Comparison of ENCODE assay signal across 8 cellular contexts in the genomic region with DNA sequence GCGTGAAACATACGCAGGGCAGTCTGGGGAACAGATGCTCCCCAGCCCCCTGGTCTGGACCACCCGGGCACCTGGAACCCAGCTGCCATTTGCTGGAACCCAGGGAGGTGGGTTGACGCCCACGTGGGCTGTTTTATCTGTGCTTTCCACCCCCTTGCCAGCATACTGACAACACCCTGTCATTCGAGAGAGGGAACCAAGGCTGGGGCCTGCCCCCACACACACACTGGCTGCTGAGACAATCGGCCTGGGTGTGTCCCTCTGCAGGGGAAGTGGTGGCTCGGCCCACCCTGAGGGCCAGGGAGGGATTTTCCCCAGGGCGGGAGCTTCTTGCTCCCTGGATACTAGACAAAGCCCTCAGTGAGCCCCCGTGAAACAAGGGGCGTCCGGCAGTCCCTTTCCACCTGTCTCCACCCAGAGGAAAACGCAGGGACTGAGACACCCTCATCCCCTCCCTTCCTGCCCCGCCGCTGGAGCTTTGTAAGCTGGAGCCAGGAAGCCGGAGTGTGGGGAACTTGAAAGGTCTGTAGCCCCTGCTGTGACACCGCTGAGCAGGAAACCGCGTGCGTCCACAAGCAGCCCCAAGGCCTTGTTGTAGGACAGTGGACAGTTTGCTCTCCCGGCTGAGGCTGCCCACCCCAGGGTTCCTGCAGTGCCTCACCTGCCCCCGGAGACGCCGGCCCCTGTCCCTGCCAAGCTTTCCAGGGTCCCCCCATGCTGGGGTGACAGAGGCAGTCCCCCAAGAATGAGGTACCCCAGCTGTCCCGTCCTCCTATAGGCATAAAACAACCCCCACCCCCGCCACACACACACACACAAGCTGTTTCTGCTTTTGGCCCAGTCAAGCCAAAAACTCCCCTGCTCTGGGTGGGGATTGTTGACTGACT. TPM values are rescaled to one million over a fixed set of nuclear protein-coding genes. Genes with fewer than 3 reads are reported as not detected.
DNase-seq lines count a peak whose midpoint lies in the region; ATAC-seq, FAIRE-seq and TF ChIP-seq lines count a peak whose summit lies in the region.

No MANE protein-coding gene starts in this region.

- FAIRE-seq in GM12891 (lab: Jason Lieb, UNC) = peak; percentile 58

- H3K27ac Mint-ChIP-seq in WTC11 = no peak overlapping the region
- H3K27ac Mint-ChIP-seq in nephron = peak overlapping the region in 2 of 3 experiments; percentile 53 to 73

- H3K36me3 Mint-ChIP-seq in WTC11 = no peaks in the 10 kb centered on the region
- no peaks in the 10 kb centered on the region for H3K36me3 Mint-ChIP-seq in nephron (ENCODE audit: low read depth)

- no peak for TF ChIP-seq POLR2A in GM12891 (IDR thresholded peaks at IDR 0.05; ENCODE audit: low read depth, low read length)

- H3K4me1 Mint-ChIP-seq in WTC11 (peaks cover 19% of the 10 kb centered on the region), nephron (peaks cover 12% of the 10 kb centered on the region)

- DNase-seq in GM12891 (ENCODE audit: insufficient read length, low spot score) (peak; percentile 66), WTC11 (ENCODE audit: low spot score) (peak; percentile 52), ecto neural progenitor cell (ENCODE audit: low spot score) (peak; percentile 65), kidney tubule cell (ENCODE audit: low spot score) (no peak), SW 1271 (lab: John Stamatoyannopoulos, UW) (no peak)

- H3K27me3 Mint-ChIP-seq in WTC11 (ENCODE audit: low read depth) (no peaks in the 10 kb centered on the region), nephron (ENCODE audit: low read depth) (peaks cover 4% of the 10 kb centered on the region)

- no peaks in the 10 kb centered on the region for H3K9me3 Mint-ChIP-seq in WTC11
- H3K9me3 Mint-ChIP-seq in nephron = no peaks in the 10 kb centered on the region

- POLR2A ChIA-PET in WTC11 (lab: Charles Lee) = interaction anchor here (1.4 kb wide), 1 partner anchor 13 kb away, joined by 5 read pairs; the partner anchor contains the start of gene KLF11

- CTCF ChIA-PET in WTC11 (lab: Charles Lee) = interaction anchor here (0.6 to 4.4 kb wide), 16 partner anchors 9 to 379 kb away, joined by 3 to 35 read pairs (median 5); partner anchors contain the start of gene TAF1B

- H3K4me3 Mint-ChIP-seq in WTC11 (no peak overlapping the region), nephron (no peak overlapping the region)

- ATAC-seq in HG02943 (IDR thresholded peaks at IDR 0.05; ENCODE audit: low read depth, unreplicated experiment) (peak; percentile 53), WTC11 (peak; percentile 69), HG02885 (IDR thresholded peaks at IDR 0.05; ENCODE audit: poor library complexity, unreplicated experiment) (no peak)

- TF ChIP-seq CTCF in WTC11 (IDR thresholded peaks at IDR 0.05) (no peak), nephron (IDR thresholded peaks at IDR 0.05; ENCODE audit: unreplicated experiment in 3 of 3) (no peak)

TF ChIP-seq in GM12891, 5 proteins besides CTCF, POLR2A, EP300 and RAD21:
- TF ChIP-seq SPI1 (IDR thresholded peaks at IDR 0.05; ENCODE audit: low read depth, low read length) = peak; percentile 62; the same call in 1 of the 2 replicates
- TF ChIP-seq POU2F2 (IDR thresholded peaks at IDR 0.05; ENCODE audit: low read depth, low read length) = no peak

TF ChIP-seq in WTC11, 78 proteins besides CTCF, POLR2A, EP300 and RAD21 (continues in another document):
- TF ChIP-seq, protein P1, sequence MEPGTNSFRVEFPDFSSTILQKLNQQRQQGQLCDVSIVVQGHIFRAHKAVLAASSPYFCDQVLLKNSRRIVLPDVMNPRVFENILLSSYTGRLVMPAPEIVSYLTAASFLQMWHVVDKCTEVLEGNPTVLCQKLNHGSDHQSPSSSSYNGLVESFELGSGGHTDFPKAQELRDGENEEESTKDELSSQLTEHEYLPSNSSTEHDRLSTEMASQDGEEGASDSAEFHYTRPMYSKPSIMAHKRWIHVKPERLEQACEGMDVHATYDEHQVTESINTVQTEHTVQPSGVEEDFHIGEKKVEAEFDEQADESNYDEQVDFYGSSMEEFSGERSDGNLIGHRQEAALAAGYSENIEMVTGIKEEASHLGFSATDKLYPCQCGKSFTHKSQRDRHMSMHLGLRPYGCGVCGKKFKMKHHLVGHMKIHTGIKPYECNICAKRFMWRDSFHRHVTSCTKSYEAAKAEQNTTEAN (CRISPR knock-in tag; IDR thresholded peaks at IDR 0.05) = no peak
- TF ChIP-seq ESRRA (CRISPR knock-in tag; IDR thresholded peaks at IDR 0.05; ENCODE audit: borderline replicate concordance) = no peak
- TF ChIP-seq, protein P2, sequence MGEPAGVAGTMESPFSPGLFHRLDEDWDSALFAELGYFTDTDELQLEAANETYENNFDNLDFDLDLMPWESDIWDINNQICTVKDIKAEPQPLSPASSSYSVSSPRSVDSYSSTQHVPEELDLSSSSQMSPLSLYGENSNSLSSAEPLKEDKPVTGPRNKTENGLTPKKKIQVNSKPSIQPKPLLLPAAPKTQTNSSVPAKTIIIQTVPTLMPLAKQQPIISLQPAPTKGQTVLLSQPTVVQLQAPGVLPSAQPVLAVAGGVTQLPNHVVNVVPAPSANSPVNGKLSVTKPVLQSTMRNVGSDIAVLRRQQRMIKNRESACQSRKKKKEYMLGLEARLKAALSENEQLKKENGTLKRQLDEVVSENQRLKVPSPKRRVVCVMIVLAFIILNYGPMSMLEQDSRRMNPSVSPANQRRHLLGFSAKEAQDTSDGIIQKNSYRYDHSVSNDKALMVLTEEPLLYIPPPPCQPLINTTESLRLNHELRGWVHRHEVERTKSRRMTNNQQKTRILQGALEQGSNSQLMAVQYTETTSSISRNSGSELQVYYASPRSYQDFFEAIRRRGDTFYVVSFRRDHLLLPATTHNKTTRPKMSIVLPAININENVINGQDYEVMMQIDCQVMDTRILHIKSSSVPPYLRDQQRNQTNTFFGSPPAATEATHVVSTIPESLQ (CRISPR knock-in tag; IDR thresholded peaks at IDR 0.05) = no peak
- no peak for TF ChIP-seq CREM (CRISPR knock-in tag; IDR thresholded peaks at IDR 0.05)
- TF ChIP-seq, protein P3, sequence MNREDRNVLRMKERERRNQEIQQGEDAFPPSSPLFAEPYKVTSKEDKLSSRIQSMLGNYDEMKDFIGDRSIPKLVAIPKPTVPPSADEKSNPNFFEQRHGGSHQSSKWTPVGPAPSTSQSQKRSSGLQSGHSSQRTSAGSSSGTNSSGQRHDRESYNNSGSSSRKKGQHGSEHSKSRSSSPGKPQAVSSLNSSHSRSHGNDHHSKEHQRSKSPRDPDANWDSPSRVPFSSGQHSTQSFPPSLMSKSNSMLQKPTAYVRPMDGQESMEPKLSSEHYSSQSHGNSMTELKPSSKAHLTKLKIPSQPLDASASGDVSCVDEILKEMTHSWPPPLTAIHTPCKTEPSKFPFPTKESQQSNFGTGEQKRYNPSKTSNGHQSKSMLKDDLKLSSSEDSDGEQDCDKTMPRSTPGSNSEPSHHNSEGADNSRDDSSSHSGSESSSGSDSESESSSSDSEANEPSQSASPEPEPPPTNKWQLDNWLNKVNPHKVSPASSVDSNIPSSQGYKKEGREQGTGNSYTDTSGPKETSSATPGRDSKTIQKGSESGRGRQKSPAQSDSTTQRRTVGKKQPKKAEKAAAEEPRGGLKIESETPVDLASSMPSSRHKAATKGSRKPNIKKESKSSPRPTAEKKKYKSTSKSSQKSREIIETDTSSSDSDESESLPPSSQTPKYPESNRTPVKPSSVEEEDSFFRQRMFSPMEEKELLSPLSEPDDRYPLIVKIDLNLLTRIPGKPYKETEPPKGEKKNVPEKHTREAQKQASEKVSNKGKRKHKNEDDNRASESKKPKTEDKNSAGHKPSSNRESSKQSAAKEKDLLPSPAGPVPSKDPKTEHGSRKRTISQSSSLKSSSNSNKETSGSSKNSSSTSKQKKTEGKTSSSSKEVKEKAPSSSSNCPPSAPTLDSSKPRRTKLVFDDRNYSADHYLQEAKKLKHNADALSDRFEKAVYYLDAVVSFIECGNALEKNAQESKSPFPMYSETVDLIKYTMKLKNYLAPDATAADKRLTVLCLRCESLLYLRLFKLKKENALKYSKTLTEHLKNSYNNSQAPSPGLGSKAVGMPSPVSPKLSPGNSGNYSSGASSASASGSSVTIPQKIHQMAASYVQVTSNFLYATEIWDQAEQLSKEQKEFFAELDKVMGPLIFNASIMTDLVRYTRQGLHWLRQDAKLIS (CRISPR knock-in tag; IDR thresholded peaks at IDR 0.05; ENCODE audit: borderline replicate concordance) = no peak
- TF ChIP-seq ZNF423 (CRISPR knock-in tag; IDR thresholded peaks at IDR 0.05) = peak; percentile 88
- TF ChIP-seq ELF4 (CRISPR knock-in tag; IDR thresholded peaks at IDR 0.05; ENCODE audit: low read depth) = no peak
- no peak for TF ChIP-seq GTF2I (CRISPR knock-in tag; conservative IDR thresholded peaks at IDR 0.05)
- TF ChIP-seq GRHL2 (CRISPR knock-in tag; IDR thresholded peaks at IDR 0.05; ENCODE audit: insufficient replicate concordance, severe bottlenecking) = no peak
- peak; percentile 39; the same call in 1 of the 2 replicates for TF ChIP-seq SP1 (CRISPR knock-in tag; conservative IDR thresholded peaks at IDR 0.05)
- no peak for TF ChIP-seq ZBTB21 (CRISPR knock-in tag; IDR thresholded peaks at IDR 0.05; ENCODE audit: borderline replicate concordance)
- TF ChIP-seq ATF1 (CRISPR knock-in tag; IDR thresholded peaks at IDR 0.05) = no peak
- TF ChIP-seq ZNF121 (CRISPR knock-in tag; IDR thresholded peaks at IDR 0.05) = no peak
- no peak for TF ChIP-seq ZNF281 (CRISPR knock-in tag; IDR thresholded peaks at IDR 0.05)

RNA-seq across cellular contexts. Expression of gene KLF11, which starts 14.1 kb away (rescaled TPM):
- polyA plus RNA-seq in GM12891 (2012; ENCODE audit: low read depth, missing spikeins) = 0.24 TPM
- 8.8 to 14.4 TPM (median 13.7 TPM) in 3 replicates for total RNA-seq in WTC11 (2021)

RNA-seq across cellular contexts. Expression of gene CYS1, which starts 51.0 kb away (rescaled TPM):
- 2.9 TPM for polyA plus RNA-seq in GM12891 (2012; ENCODE audit: low read depth, missing spikeins)
- 0.85 to 1.2 TPM (median 1.1 TPM) in 3 replicates for total RNA-seq in WTC11 (2021)

Comparison
In these comparisons a context has a peak if more than half of its experiments do, and no peak if none do; other contexts are left out.
1. DNase-seq: peak in GM12891 (single experiment), WTC11 (single experiment) and ecto neural progenitor cell (single experiment); none in kidney tubule cell (single experiment) and SW 1271 (0 of 2).